8 cellular contexts compared by ENCODE assay signal in the genomic region with DNA sequence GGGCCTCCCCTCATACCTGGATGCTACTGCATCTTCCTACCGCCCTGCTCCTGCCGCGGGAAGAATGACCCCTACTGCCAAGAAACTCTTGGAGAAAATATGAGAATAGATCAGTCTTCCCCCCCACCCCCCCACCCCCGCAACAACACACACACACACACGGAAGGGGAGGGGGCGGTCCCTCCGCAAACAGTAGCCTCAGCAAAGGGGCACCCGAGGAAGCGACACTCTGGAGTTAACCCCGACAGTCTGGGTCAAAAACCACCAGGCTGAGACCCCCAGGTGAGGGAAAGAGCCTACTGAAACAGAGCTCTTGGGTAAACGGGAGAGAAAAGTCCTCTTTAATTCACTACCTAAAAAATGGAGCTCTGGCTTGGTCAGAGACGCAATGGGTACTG. TPM values are rescaled to one million over a fixed set of nuclear protein-coding genes. Genes with fewer than 3 reads are reported as not detected.
A peak's percentile ranks its signal among the peaks of the same experiment; 100 is the strongest.
DNase-seq lines count a peak whose midpoint lies in the region; ATAC-seq and TF ChIP-seq lines count a peak whose summit lies in the region.

No MANE protein-coding gene starts in this region.

- H3K4me1 Mint-ChIP-seq in central memory CD8-positive, alpha-beta T cell: peaks cover 46% of the 10 kb centered on the region
- peaks cover 38 to 68% (median 49%) of the 10 kb centered on the region in 3 donors for H3K4me1 Mint-ChIP-seq in naive B cell

- CTCF ChIA-PET in AG04449 (lab: Yijun Ruan, JAX): interaction anchor here (1.2 kb wide), 1 partner anchor 20 kb away, joined by 3 read pairs; no protein-coding TSS in a partner anchor

- H3K27me3 Mint-ChIP-seq in central memory CD8-positive, alpha-beta T cell: no peaks in the 10 kb centered on the region
- H3K27me3 Mint-ChIP-seq in naive B cell: no peaks in the 10 kb centered on the region

- H3K36me3 Mint-ChIP-seq in central memory CD8-positive, alpha-beta T cell (ENCODE audit: insufficient read depth): peaks cover 34% of the 10 kb centered on the region
- H3K36me3 Mint-ChIP-seq in naive B cell: no peaks in the 10 kb centered on the region

- peak overlapping the region; percentile 87 for H3K4me2 ChIP-seq in Karpas-422 (ENCODE audit: low read depth, low read length, poor library complexity, severe bottlenecking)

- H3K9me2 ChIP-seq in Karpas-422 (replicated peaks; ENCODE audit: insufficient read depth, low read length): no peaks in the 10 kb centered on the region

- POLR2A ChIA-PET in AG04449 (lab: Yijun Ruan, JAX): no interaction called here

- H3K9ac ChIP-seq in Karpas-422 (ENCODE audit: low read length): peak overlapping the region; percentile 98

- no peaks in the 10 kb centered on the region for H3K9me3 Mint-ChIP-seq in central memory CD8-positive, alpha-beta T cell
- peaks cover 0 to 1% (median 0%) of the 10 kb centered on the region in 7 donors for H3K9me3 Mint-ChIP-seq in naive B cell

- peaks cover 54% of the 10 kb centered on the region for H4K20me1 ChIP-seq in Karpas-422 (ENCODE audit: insufficient read depth, low read depth, low read length)

- ATAC-seq in central memory CD8-positive, alpha-beta T cell (replicated peaks; ENCODE audit: extremely low read depth, poor library complexity, severe bottlenecking): no peak
- ATAC-seq in naive B cell (ENCODE audit: low read depth in 2 of 2): no peak

- H3K79me2 ChIP-seq in Karpas-422 (ENCODE audit: low read length): peaks cover 61% of the 10 kb centered on the region

- peak overlapping the region; percentile 97 for H3K27ac ChIP-seq in Karpas-422 (ENCODE audit: low read length)

- no peaks in the 10 kb centered on the region for H3K9me3 ChIP-seq in Karpas-422 (ENCODE audit: low read length)

- peak overlapping the region; percentile 94 for H3K4me3 Mint-ChIP-seq in central memory CD8-positive, alpha-beta T cell
- peak overlapping the region; percentile 89 to 96 (median 94) for H3K4me3 Mint-ChIP-seq in naive B cell

- peaks cover 69% of the 10 kb centered on the region for H3K4me1 ChIP-seq in Karpas-422 (ENCODE audit: low read length)

- TF ChIP-seq CTCF in AG04449 (IDR thresholded peaks at IDR 0.05; ENCODE audit: insufficient read depth, low read length, missing control alignments): no peak

- H3K4me3 ChIP-seq in AG04449 (ENCODE audit: low read depth, low read length): peak overlapping the region; percentile 88
- peak overlapping the region; percentile 97 for H3K4me3 ChIP-seq in Karpas-422 (ENCODE audit: low read length)

- H3K27me3 ChIP-seq in Karpas-422 (ENCODE audit: low read length): no peaks in the 10 kb centered on the region

- H3K27ac Mint-ChIP-seq in central memory CD8-positive, alpha-beta T cell (ENCODE audit: low read depth): peak overlapping the region; percentile 88
- H3K27ac Mint-ChIP-seq in naive B cell: peak overlapping the region; percentile 44 to 98 (median 94)

- no peak overlapping the region for H2AFZ ChIP-seq in Karpas-422 (ENCODE audit: low read length)

- peaks cover 20% of the 10 kb centered on the region for H3K36me3 ChIP-seq in Karpas-422 (ENCODE audit: insufficient read depth, low read length)

- DNase-seq in AG04449 (ENCODE audit: low read depth, low spot score) (no peak), Karpas-422 (no peak), naive B cell (no peak), H4 (ENCODE audit: low spot score) (no peak), RPMI8226 (no peak), NOMO-1 treated with DMSO at 0.1 percent for 48 hours (lab: John Stamatoyannopoulos, UW; ENCODE audit: unreplicated experiment) (no peak), NCI-H82 treated with DMSO at 0.1 percent for 48 hours (lab: John Stamatoyannopoulos, UW; ENCODE audit: unreplicated experiment) (no peak)
- no peak for DNase-seq in central memory CD8-positive, alpha-beta T cell (ENCODE audit: low spot score in 2 of 2)

RNA-seq across cellular contexts. Expression of a gene that starts 1.2 kb away (rescaled TPM):
- total RNA-seq in Karpas-422 (2014; rRNA removed; shearing (Covaris generic); ENCODE audit: low replicate concordance): 15.0 and 23.7 TPM in 2 replicates
- polyA plus RNA-seq in naive B cell (ENCODE audit: low read depth in 6 of 6): 10 to 100 TPM in 1 of 6 donors, 1 to 10 TPM in 5; 2.0 to 10.9 (median 5.4) TPM
- total RNA-seq in H4 (2014; rRNA removed; shearing (Covaris generic)): 4.2 and 4.8 TPM in 2 replicates

RNA-seq across cellular contexts. Expression of a gene that starts 33.1 kb away (rescaled TPM):
- 59.8 and 62.0 TPM in 2 replicates for total RNA-seq in Karpas-422 (2014; rRNA removed; shearing (Covaris generic); ENCODE audit: low replicate concordance)
- polyA plus RNA-seq in naive B cell (ENCODE audit: low read depth in 6 of 6): 10 to 100 TPM; 41.0 to 84.2 (median 69.1) TPM
- 290 and 299 TPM in 2 replicates for total RNA-seq in H4 (2014; rRNA removed; shearing (Covaris generic))

RNA-seq across cellular contexts. Expression of a gene that starts 34.1 kb away (rescaled TPM):
- total RNA-seq in Karpas-422 (2014; rRNA removed; shearing (Covaris generic); ENCODE audit: low replicate concordance): 12.9 and 21.2 TPM in 2 replicates
- 10 to 100 TPM; 13.7 to 18.6 (median 16.6) TPM for polyA plus RNA-seq in naive B cell (ENCODE audit: low read depth in 6 of 6)
- total RNA-seq in H4 (2014; rRNA removed; shearing (Covaris generic)): 6.8 and 11.2 TPM in 2 replicates

RNA-seq across cellular contexts. Expression of a gene that starts 54.6 kb away (rescaled TPM):
- 33.5 and 39.4 TPM in 2 replicates for total RNA-seq in Karpas-422 (2014; rRNA removed; shearing (Covaris generic); ENCODE audit: low replicate concordance)
- 10 to 100 TPM; 15.4 to 26.2 (median 19.4) TPM for polyA plus RNA-seq in naive B cell (ENCODE audit: low read depth in 6 of 6)
- 19.6 and 29.6 TPM in 2 replicates for total RNA-seq in H4 (2014; rRNA removed; shearing (Covaris generic))
